Comparison of ENCODE assay signal across 1 cellular context in genomic region chr18:56252456-56252855, GRCh38.
TF ChIP-seq lines count a peak whose summit lies in the region.

No MANE protein-coding gene starts in this region.

TF ChIP-seq in IMR-90, 13 proteins besides CTCF, POLR2A, EP300 and RAD21 (continued from another document):
- TF ChIP-seq RCOR1 (IDR thresholded peaks at IDR 0.05; ENCODE audit: insufficient replicate concordance, low read length) (no peak), NFE2L2 (IDR thresholded peaks at IDR 0.05; ENCODE audit: low read depth, low read length) (no peak), SMC3 (IDR thresholded peaks at IDR 0.05; ENCODE audit: low read depth, low read length) (no peak), ELK1 (IDR thresholded peaks at IDR 0.05; ENCODE audit: borderline replicate concordance, low read depth, low read length) (no peak), CHD1 (IDR thresholded peaks at IDR 0.05; ENCODE audit: low read depth, low read length) (no peak), FOS (IDR thresholded peaks at IDR 0.05; ENCODE audit: low read depth, low read length) (no peak)
TF ChIP-seq in IMR-90: peak in this region for 0.
